ENCODE assay signal across 1 cellular context in genomic region chr4:40550900-40551546, GRCh38.
TF ChIP-seq lines count a peak whose summit lies in the region.

No MANE protein-coding gene starts in this region.

TF ChIP-seq in K562, 482 proteins besides CTCF, POLR2A, EP300 and RAD21 (continued from another document and continues in another):
- no peak for TF ChIP-seq SMAD3 (CRISPR knock-in tag; conservative IDR thresholded peaks at IDR 0.05)
- no peak for TF ChIP-seq ZNF695 (CRISPR knock-in tag; IDR thresholded peaks at IDR 0.05)
- TF ChIP-seq HOMEZ (CRISPR knock-in tag; IDR thresholded peaks at IDR 0.05): no peak
- no peak for TF ChIP-seq ZNF134 (CRISPR knock-in tag; conservative IDR thresholded peaks at IDR 0.05)
- TF ChIP-seq BRF1 (IDR thresholded peaks at IDR 0.05; ENCODE audit: borderline replicate concordance, extremely low read depth, insufficient read length): no peak
- TF ChIP-seq NFIC (IDR thresholded peaks at IDR 0.05): no peak
- no peak; a peak in 1 of 4 replicates for TF ChIP-seq FOXA3 (CRISPR knock-in tag; conservative IDR thresholded peaks at IDR 0.05 in 1 of 2, IDR thresholded peaks at IDR 0.05 in 1 of 2)
- no peak for TF ChIP-seq TBP (optimal IDR thresholded peaks at IDR 0.05; ENCODE audit: low read depth, low read length)
- TF ChIP-seq DEAF1 (CRISPR knock-in tag; IDR thresholded peaks at IDR 0.05): peak; percentile 30; the same call in 1 of the 2 replicates
- no peak for TF ChIP-seq SMARCB1 (IDR thresholded peaks at IDR 0.05; ENCODE audit: insufficient read length, low read depth)
- TF ChIP-seq NBN (IDR thresholded peaks at IDR 0.05; ENCODE audit: low read depth): 0 out of 2 replicates have a peak, but pooled peaks have one; percentile 27
- 0 out of 2 replicates have a peak, but pooled peaks have one; percentile 30 for TF ChIP-seq ESRRA (IDR thresholded peaks at IDR 0.05; ENCODE audit: borderline replicate concordance, low read depth)
- TF ChIP-seq MXI1 (IDR thresholded peaks at IDR 0.05; ENCODE audit: low read depth, low read length): no peak
- peak; percentile 28; the same call in 1 of the 2 replicates for TF ChIP-seq MYC (IDR thresholded peaks at IDR 0.05; ENCODE audit: low read depth, low read length)
- no peak for TF ChIP-seq MYC (CRISPR knock-in tag; IDR thresholded peaks at IDR 0.05; ENCODE audit: borderline replicate concordance, low read depth)
- peak; percentile 81 for TF ChIP-seq ZNF384 (IDR thresholded peaks at IDR 0.05; ENCODE audit: low read depth, low read length)
- no peak for TF ChIP-seq RAD51 (IDR thresholded peaks at IDR 0.05; ENCODE audit: borderline replicate concordance, low read depth)
- TF ChIP-seq NRF1 (conservative IDR thresholded peaks at IDR 0.05 in 1 of 2, IDR thresholded peaks at IDR 0.05 in 1 of 2): no peak
- no peak for TF ChIP-seq HNRNPH1 (optimal IDR thresholded peaks at IDR 0.05; ENCODE audit: low read depth, low read length)
- TF ChIP-seq DNMT1 (IDR thresholded peaks at IDR 0.05): no peak
- TF ChIP-seq USF1 (CRISPR knock-in tag; IDR thresholded peaks at IDR 0.05): no peak
- no peak for TF ChIP-seq BHLHE40 (IDR thresholded peaks at IDR 0.05; ENCODE audit: low read length)
- no peak for TF ChIP-seq NEUROD1 (IDR thresholded peaks at IDR 0.05; ENCODE audit: borderline replicate concordance, low read depth, low read length, partially characterized antibody)
- no peak for TF ChIP-seq ETS2 (tag; IDR thresholded peaks at IDR 0.05; ENCODE audit: borderline replicate concordance, poor library complexity, severe bottlenecking)
- TF ChIP-seq ZNF133 (CRISPR knock-in tag; IDR thresholded peaks at IDR 0.05): no peak
- peak; percentile 23; the same call in 1 of the 2 replicates for TF ChIP-seq TEAD4 (IDR thresholded peaks at IDR 0.05; ENCODE audit: low read length)
- no peak for TF ChIP-seq TEAD4 (CRISPR knock-in tag; IDR thresholded peaks at IDR 0.05; ENCODE audit: borderline replicate concordance)
- TF ChIP-seq CTBP1 (IDR thresholded peaks at IDR 0.05; ENCODE audit: borderline replicate concordance): 0 out of 2 replicates have a peak, but pooled peaks have one; percentile 45
- TF ChIP-seq SP1 (CRISPR knock-in tag; IDR thresholded peaks at IDR 0.05): no peak
- no peak for TF ChIP-seq NFIX (CRISPR knock-in tag; IDR thresholded peaks at IDR 0.05; ENCODE audit: low read depth)
- TF ChIP-seq ZBTB34 (CRISPR knock-in tag; IDR thresholded peaks at IDR 0.05): no peak
- TF ChIP-seq GTF3C2 (IDR thresholded peaks at IDR 0.05; ENCODE audit: borderline replicate concordance, extremely low read depth, insufficient read length): no peak
- no peak for TF ChIP-seq HES1 (IDR thresholded peaks at IDR 0.05; ENCODE audit: low read depth)
- TF ChIP-seq HINFP (tag; conservative IDR thresholded peaks at IDR 0.05; ENCODE audit: low read depth): no peak
- 0 out of 4 replicates have a peak, but pooled peaks of 1 of the 2 experiments have one; percentile 30 for TF ChIP-seq MAZ (CRISPR knock-in tag; conservative IDR thresholded peaks at IDR 0.05 in 1 of 2, IDR thresholded peaks at IDR 0.05 in 1 of 2)
- TF ChIP-seq VEZF1 (CRISPR knock-in tag; IDR thresholded peaks at IDR 0.05): no peak
- TF ChIP-seq ZNF644 (tag; IDR thresholded peaks at IDR 0.05; ENCODE audit: low read depth): no peak
- TF ChIP-seq ZSCAN32 (CRISPR knock-in tag; IDR thresholded peaks at IDR 0.05): no peak
- peak; percentile 8; the same call in 1 of the 2 replicates for TF ChIP-seq EP400 (IDR thresholded peaks at IDR 0.05)
- no peak for TF ChIP-seq SP2 (IDR thresholded peaks at IDR 0.05; ENCODE audit: extremely low read depth, low read depth, low read length, poor library complexity, severe bottlenecking)
- TF ChIP-seq ZNF407 (IDR thresholded peaks at IDR 0.05; ENCODE audit: low read depth): no peak
- TF ChIP-seq SPI1 (IDR thresholded peaks at IDR 0.05; ENCODE audit: borderline replicate concordance, low read depth, low read length): peak; percentile 66; the same call in 1 of the 2 replicates
- no peak for TF ChIP-seq TFAM (CRISPR knock-in tag; conservative IDR thresholded peaks at IDR 0.05)
- no peak for TF ChIP-seq RFX5 (IDR thresholded peaks at IDR 0.05; ENCODE audit: low read depth, low read length)
